ENCODE assay signal across 22 cellular contexts in the genomic region with DNA sequence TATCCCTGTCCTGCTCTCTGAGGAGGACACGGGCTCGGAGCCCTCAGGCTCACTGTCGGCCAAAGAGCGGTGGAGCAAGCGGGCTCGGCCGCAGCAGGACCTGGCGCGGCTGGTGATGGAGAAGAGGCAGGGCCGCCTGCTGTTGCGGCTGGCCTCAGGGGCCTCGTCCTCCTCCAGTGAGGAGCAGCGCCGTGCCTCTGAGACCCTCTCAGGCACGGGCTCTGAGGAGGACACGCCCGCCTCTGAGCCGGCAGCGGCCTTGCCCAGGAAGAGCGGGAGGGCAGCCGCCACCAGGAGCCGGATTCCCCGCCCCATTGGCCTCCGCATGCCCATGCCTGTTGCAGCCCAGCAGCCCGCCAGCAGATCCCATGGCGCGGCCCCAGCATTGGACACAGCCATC. TPM values are rescaled to one million over a fixed set of nuclear protein-coding genes. Genes with fewer than 3 reads are reported as not detected.
A peak's percentile ranks its signal among the peaks of the same experiment; 100 is the strongest.
DNase-seq lines count a peak whose midpoint lies in the region; ATAC-seq and TF ChIP-seq lines count a peak whose summit lies in the region.
"Had no signal": no experiment of that assay in that cellular context is flagged by ENCODE, and none has a peak within 500 bp of the region (broad histone marks: within the 10 kb centered on the region; RNA-seq: fewer than 3 reads in every experiment).

No MANE protein-coding gene starts in this region.

- no peaks in the 10 kb centered on the region for H3K36me3 ChIP-seq in H7 (replicated peaks; ENCODE audit: control insufficient read depth, insufficient read depth, low read length)
- no peaks in the 10 kb centered on the region for H3K36me3 ChIP-seq in RWPE2 (ENCODE audit: low read depth)
- H3K36me3 ChIP-seq: BLaER1 treated with 17β-estradiol and CSF1 and Interleukin-3, amounts not matched to agents 10 nM and 100 nM had no signal

- H3K4me3 ChIP-seq in H7 (ENCODE audit: insufficient read depth, low read depth, low read length) (no peak overlapping the region), RWPE2 (ENCODE audit: severe bottlenecking) (no peak overlapping the region), foreskin fibroblast (ENCODE audit: low read depth in 1 of 2, low read length in 2 of 2) (no peak overlapping the region)
- H3K4me3 ChIP-seq: BLaER1 treated with 17β-estradiol and CSF1 and Interleukin-3, amounts not matched to agents 10 nM and 100 nM; GM23248 had no signal

- TF ChIP-seq CTCF in RWPE2 (IDR thresholded peaks at IDR 0.05; ENCODE audit: poor library complexity, severe bottlenecking) (no peak), foreskin keratinocyte (conservative IDR thresholded peaks at IDR 0.05) (no peak), foreskin fibroblast (IDR thresholded peaks at IDR 0.05; ENCODE audit: low read depth, low read length) (no peak)

- H3K27ac ChIP-seq in RWPE2 (ENCODE audit: poor library complexity, severe bottlenecking) (no peak overlapping the region), foreskin keratinocyte (no peak overlapping the region)
- H3K27ac ChIP-seq: BLaER1 treated with 17β-estradiol and CSF1 and Interleukin-3, amounts not matched to agents 10 nM and 100 nM; GM23248 had no signal

- H3K4me1 ChIP-seq in RWPE2 (ENCODE audit: insufficient read depth, poor library complexity, severe bottlenecking) (no peaks in the 10 kb centered on the region), foreskin keratinocyte (no peaks in the 10 kb centered on the region)

- H3K27me3 ChIP-seq in H7 (ENCODE audit: control insufficient read depth, insufficient read depth, low read length) (peaks cover 5% of the 10 kb centered on the region; the same call in 1 of the 2 replicates), RWPE2 (ENCODE audit: insufficient read depth, poor library complexity, severe bottlenecking) (peaks cover 19% of the 10 kb centered on the region), foreskin keratinocyte (peaks cover 66% of the 10 kb centered on the region)

- ATAC-seq in RWPE2 (ENCODE audit: low read depth) (peak; percentile 67), foreskin keratinocyte (peak; percentile 46)
- ATAC-seq: CD8-positive, alpha-beta T cell; SK-N-SH treated with all-trans-retinoic acid at 6 μM for 48 hours had no signal

- peak; percentile 67 for DNase-seq in DMS53 (lab: John Stamatoyannopoulos, UW)
- DNase-seq in DMS53 treated with DMSO at 0.1 percent for 48 hours (lab: John Stamatoyannopoulos, UW; ENCODE audit: unreplicated experiment): no peak
- peak; percentile 60 for DNase-seq in H7
- no peak for DNase-seq in RWPE2 (ENCODE audit: low spot score)
- no peak for DNase-seq in foreskin keratinocyte
- no peak for DNase-seq in NCI-H446 treated with DMSO at 0.1 percent for 48 hours (lab: John Stamatoyannopoulos, UW)
- DNase-seq in foreskin fibroblast: no peak
- no peak for DNase-seq in hypothalamus (lab: John Stamatoyannopoulos, UW)
- DNase-seq: 8988T; CD8-positive, alpha-beta T cell; DMS79 treated with DMSO at 0.1 percent for 48 hours; GM23248; HCEC 1CT; KG1; NCI-H1092 treated with DMSO at 0.1 percent for 48 hours; NCI-H1436 treated with DMSO at 0.1 percent for 48 hours; NCI-H1930; NCI-H2227 treated with DMSO at 0.1 percent for 48 hours; RPMI8226 had no signal

- no peaks in the 10 kb centered on the region for H3K9me3 ChIP-seq in RWPE2 (ENCODE audit: severe bottlenecking)
- H3K9me3 ChIP-seq: BLaER1 treated with 17β-estradiol and CSF1 and Interleukin-3, amounts not matched to agents 10 nM and 100 nM had no signal

RNA-seq across cellular contexts. Expression of a gene that starts 14.2 kb away (rescaled TPM):
- total RNA-seq in H7 (2014; rRNA removed; shearing (Covaris generic)): not detected in 2 replicates
- not detected in 2 replicates for total RNA-seq in foreskin keratinocyte
- not detected in 2 replicates for polyA plus RNA-seq in foreskin keratinocyte
- total RNA-seq: CD8-positive, alpha-beta T cell; GM23248; HT1080 had no signal
- polyA plus RNA-seq: GM23248 had no signal

RNA-seq across cellular contexts. Expression of a gene that starts 24.7 kb away (rescaled TPM):
- total RNA-seq in H7 (2014; rRNA removed; shearing (Covaris generic)): 20.1 and 28.1 TPM in 2 replicates
- 0.25 TPM in 1 of 2 replicates, not detected in the other for total RNA-seq in foreskin keratinocyte
- 0.25 and 0.37 TPM in 2 replicates for polyA plus RNA-seq in foreskin keratinocyte
- total RNA-seq: GM23248, HT1080 had no signal
- polyA plus RNA-seq: GM23248 had no signal

RNA-seq across cellular contexts. Expression of a gene that starts 40.6 kb away (rescaled TPM):
- not detected in 2 replicates for total RNA-seq in H7 (2014; rRNA removed; shearing (Covaris generic))
- 0.03 and 0.04 TPM in 2 replicates for total RNA-seq in foreskin keratinocyte
- polyA plus RNA-seq in foreskin keratinocyte: 0.02 and 0.06 TPM in 2 replicates
- total RNA-seq: GM23248 had no signal
- polyA plus RNA-seq: GM23248 had no signal

RNA-seq across cellular contexts. Expression of a gene that starts 54.6 kb away (rescaled TPM):
- total RNA-seq in H7 (2014; rRNA removed; shearing (Covaris generic)): 73.6 and 85.3 TPM in 2 replicates
- 82.3 and 89.4 TPM in 2 replicates for total RNA-seq in foreskin keratinocyte
- polyA plus RNA-seq in foreskin keratinocyte: 147 and 170 TPM in 2 replicates

Comparison
In these comparisons a context has a peak if more than half of its experiments do, and no peak if none do; other contexts are left out.
1. DNase-seq: peak in DMS53 (single experiment) and H7 (single experiment); none in DMS53 treated with DMSO at 0.1 percent for 48 hours (single experiment), RWPE2 (single experiment), foreskin keratinocyte (0 of 2), NCI-H446 treated with DMSO at 0.1 percent for 48 hours (single experiment), foreskin fibroblast (0 of 2) and hypothalamus (0 of 51).
2. RNA of a gene that starts 24.7 kb away (total RNA-seq): 20.1 to 28.1 TPM in H7; 0.25 TPM in foreskin keratinocyte; every median in the first group is over 10 times any median in the second.